ENCODE assay signal across 10 cellular contexts in genomic region chr19:9885077-9885552, GRCh38. TPM values are rescaled to one million over a fixed set of nuclear protein-coding genes. Genes with fewer than 3 reads are reported as not detected.
DNase-seq lines count a peak whose midpoint lies in the region; ATAC-seq and TF ChIP-seq lines count a peak whose summit lies in the region.
"Had no signal": no experiment of that assay in that cellular context is flagged by ENCODE, and none has a peak within 500 bp of the region (broad histone marks: within the 10 kb centered on the region; RNA-seq: fewer than 3 reads in every experiment).

No MANE protein-coding gene starts in this region.

- no peaks in the 10 kb centered on the region for H3K9me3 ChIP-seq in ovary

- TF ChIP-seq POLR2A in ovary (IDR thresholded peaks at IDR 0.05) = no peak

- TF ChIP-seq EP300 in ovary (IDR thresholded peaks at IDR 0.05) = no peak

- no peaks in the 10 kb centered on the region for H3K36me3 ChIP-seq in ovary

- intact Hi-C loops in ovary (cut with DNase I) = no loop called here

- H3K4me3 ChIP-seq in WI38 (ENCODE audit: low read depth, low read length) (no peak overlapping the region), ovary (no peak overlapping the region)

- no peaks in the 10 kb centered on the region for H3K27me3 ChIP-seq in ovary

- TF ChIP-seq CTCF in WI38 (IDR thresholded peaks at IDR 0.05; ENCODE audit: low read depth, low read length) = peak; percentile 31; the same call in 1 of the 2 replicates
- no peak for TF ChIP-seq CTCF in ovary (IDR thresholded peaks at IDR 0.05)

- no peak for ATAC-seq in HG03159 (IDR thresholded peaks at IDR 0.05; ENCODE audit: unreplicated experiment)

- no peaks in the 10 kb centered on the region for H3K4me1 ChIP-seq in ovary (ENCODE audit: insufficient read depth)

- H3K27ac ChIP-seq in ovary = no peak overlapping the region

- DNase-seq in ELR (ENCODE audit: low read depth) = peak; percentile 38
- DNase-seq in globus pallidus (ENCODE audit: low spot score) = peak; percentile 54
- peak in 4 of 5 donors; percentile 20 to 34 (median 22) for DNase-seq in ovary
- no peak for DNase-seq in activated CD8-positive, alpha-beta memory T cell treated with anti-CD3 and anti-CD28 coated beads, Interleukin-2, amount 50 U/mL, for 48 hours
- no peak for DNase-seq in NK-92 treated with Interleukin-12 subunit alpha and Interleukin-12 subunit beta, amount 100 ng/mL, for 24 hours (lab: John Stamatoyannopoulos, UW)
- no peak for DNase-seq in SKM-1 treated with dmso at 0.1 percent for 144 hours (lab: John Stamatoyannopoulos, UW; ENCODE audit: unreplicated experiment)
- DNase-seq: activated CD4-positive, alpha-beta T cell treated with anti-CD3 and anti-CD28 coated beads for 4 hours; GDM1 had no signal

- WGBS in ovary, 3 donors = 17 to 28% (median 22%) methylated on average over 7 to 8 of the region's 8 CpGs

RNA-seq across cellular contexts. Expression of gene PIN1, which starts 50.0 kb away (rescaled TPM):
- 10 to 100 TPM; 49.2 to 70.9 (median 61.0) TPM for total RNA-seq in ovary
- polyA plus RNA-seq in ovary = 10 to 100 TPM in 1 of 2 donors, 1 to 10 TPM in 1; 6.3 to 94.2 TPM

RNA-seq across cellular contexts. Expression of gene OLFM2, which starts 51.2 kb away (rescaled TPM):
- 10 to 100 TPM in 5 of 7 donors, 1 to 10 TPM in 2; 3.9 to 19.3 (median 13.2) TPM for total RNA-seq in ovary
- polyA plus RNA-seq in ovary = 1 to 10 TPM; 4.0 to 7.1 TPM

RNA-seq across cellular contexts. Expression of gene UBL5, which starts 57.4 kb away (rescaled TPM):
- total RNA-seq in ovary = 100 to 1,000 TPM; 217 to 412 (median 255) TPM
- polyA plus RNA-seq in ovary = 100 to 1,000 TPM; 315 to 492 TPM

Comparison
In these comparisons a context has a peak if more than half of its experiments do, and no peak if none do; other contexts are left out.
1. DNase-seq: peak in ELR (single experiment), globus pallidus (single experiment) and ovary (4 of 5); none in activated CD8-positive, alpha-beta memory T cell treated with anti-CD3 and anti-CD28 coated beads, Interleukin-2, amount 50 U/mL, for 48 hours (single experiment), NK-92 treated with Interleukin-12 subunit alpha and Interleukin-12 subunit beta, amount 100 ng/mL, for 24 hours (single experiment) and SKM-1 treated with dmso at 0.1 percent for 144 hours (single experiment).